In genomic region chr3:110583373-110583935, GRCh38 we compare ENCODE assay signal across 25 cellular contexts.
DNase-seq lines count a peak whose midpoint lies in the region; FAIRE-seq and TF ChIP-seq lines count a peak whose summit lies in the region.
"Had no signal": no experiment of that assay in that cellular context is flagged by ENCODE, and none has a peak within 500 bp of the region (broad histone marks: within the 10 kb centered on the region; RNA-seq: fewer than 3 reads in every experiment).

No MANE protein-coding gene starts in this region.

- no peak for TF ChIP-seq CTCF in Calu3 (IDR thresholded peaks at IDR 0.05; ENCODE audit: unreplicated experiment)
- TF ChIP-seq CTCF in HFFc6 (IDR thresholded peaks at IDR 0.05) = no peak
- TF ChIP-seq CTCF in bronchial epithelial cell (IDR thresholded peaks at IDR 0.05; ENCODE audit: insufficient read depth, low read length, severe bottlenecking) = no peak
- TF ChIP-seq CTCF in coronary artery (IDR thresholded peaks at IDR 0.05) = no peak
- TF ChIP-seq CTCF in right atrium auricular region (IDR thresholded peaks at IDR 0.05) = no peak

- H3K4me1 Mint-ChIP-seq in Calu3 (ENCODE audit: low read depth, unreplicated experiment) (peaks cover 45% of the 10 kb centered on the region), HFFc6 (ENCODE audit: low read depth) (peaks cover 53% of the 10 kb centered on the region)
- H3K4me1 Mint-ChIP-seq: activated CD4-positive, alpha-beta T cell treated with anti-CD3 and anti-CD28 coated beads, Interleukin-2, amount 10 ng/mL, durations not matched to agents 7 days and 5 days; natural killer cell had no signal

- H3K4me3 ChIP-seq in bronchial epithelial cell (ENCODE audit: low read depth, low read length) (no peak overlapping the region), coronary artery (no peak overlapping the region), right atrium auricular region (no peak overlapping the region)
- H3K4me3 ChIP-seq: hepatocyte, skin epidermis, tibial nerve had no signal

- intact Hi-C loops in Calu3 (cut with micrococcal nuclease; ENCODE audit: unreplicated experiment) = loop anchor here (1.0 to 10.0 kb wide), 3 partner anchors 84 to 486 kb away; no protein-coding TSS in a partner anchor

- H3K9me3 Mint-ChIP-seq in Calu3 (ENCODE audit: low read depth, unreplicated experiment) (no peaks in the 10 kb centered on the region), HFFc6 (no peaks in the 10 kb centered on the region)
- H3K9me3 Mint-ChIP-seq: activated CD4-positive, alpha-beta T cell treated with anti-CD3 and anti-CD28 coated beads, Interleukin-2, amount 10 ng/mL, durations not matched to agents 7 days and 5 days; activated naive CD8-positive, alpha-beta T cell treated with anti-CD3 and anti-CD28 coated beads for 36 hours; activated T-helper 17 cell treated with anti-CD3 and anti-CD28 coated beads, Interleukin-2, amount 50 U/mL, for 72 hours had no signal

- TF ChIP-seq POLR2A in GM12891 (IDR thresholded peaks at IDR 0.05; ENCODE audit: low read depth, low read length) = no peak

- FAIRE-seq in bronchial epithelial cell (lab: Jason Lieb, UNC) (no peak), GM12891 (lab: Jason Lieb, UNC) (no peak)
- FAIRE-seq: kidney had no signal

- H3K4me3 Mint-ChIP-seq in Calu3 (ENCODE audit: low read depth, unreplicated experiment) (no peak overlapping the region), HFFc6 (no peak overlapping the region)
- H3K4me3 Mint-ChIP-seq: activated CD4-positive, alpha-beta T cell treated with anti-CD3 and anti-CD28 coated beads, Interleukin-2, amount 10 ng/mL, durations not matched to agents 7 days and 5 days; activated naive CD8-positive, alpha-beta T cell treated with anti-CD3 and anti-CD28 coated beads for 36 hours; activated T-helper 17 cell treated with anti-CD3 and anti-CD28 coated beads, Interleukin-2, amount 50 U/mL, for 72 hours; natural killer cell; T-helper 17 cell had no signal

- H3K27ac Mint-ChIP-seq in Calu3 (ENCODE audit: unreplicated experiment) (peak overlapping the region; percentile 30), HFFc6 (peak overlapping the region; percentile 68; the same call in 1 of the 2 replicates)
- H3K27ac Mint-ChIP-seq: activated CD4-positive, alpha-beta T cell treated with anti-CD3 and anti-CD28 coated beads, Interleukin-2, amount 10 ng/mL, durations not matched to agents 7 days and 5 days; activated naive CD8-positive, alpha-beta T cell treated with anti-CD3 and anti-CD28 coated beads for 36 hours; activated T-helper 17 cell treated with anti-CD3 and anti-CD28 coated beads, Interleukin-2, amount 50 U/mL, for 72 hours; natural killer cell; T-helper 17 cell had no signal

- CTCF ChIA-PET in Calu3 (lab: Charles Lee) = interaction anchor here (1.0 to 1.2 kb wide), 2 partner anchors 190 to 487 kb away, joined by 3 read pairs; no protein-coding TSS in a partner anchor

- H3K9me3 ChIP-seq in right atrium auricular region = no peaks in the 10 kb centered on the region
- H3K9me3 ChIP-seq: tibial nerve had no signal

- H3K36me3 ChIP-seq in bronchial epithelial cell (ENCODE audit: control insufficient read depth, insufficient read depth, low read length) (no peaks in the 10 kb centered on the region), right atrium auricular region (no peaks in the 10 kb centered on the region)
- H3K36me3 ChIP-seq: tibial nerve had no signal

- H3K4me1 ChIP-seq in right atrium auricular region = no peaks in the 10 kb centered on the region
- H3K4me1 ChIP-seq: parathyroid adenoma, tibial nerve had no signal

- H3K27me3 ChIP-seq in bronchial epithelial cell (ENCODE audit: control insufficient read depth, insufficient read depth, low read length) = no peaks in the 10 kb centered on the region
- no peaks in the 10 kb centered on the region for H3K27me3 ChIP-seq in right atrium auricular region
- H3K27me3 ChIP-seq: hepatocyte, tibial nerve had no signal

- H3K27ac ChIP-seq in coronary artery (no peak overlapping the region), right atrium auricular region (no peak overlapping the region)
- H3K27ac ChIP-seq: C4-2B, hepatocyte, parathyroid adenoma, skin epidermis, tibial nerve had no signal

- BruUV-seq in Calu3 (replicated peaks; lab: Mats Ljungman, UMichigan) = no TSS peak

- peak; percentile 13 for DNase-seq in Calu3
- peak; percentile 45 for DNase-seq in HFFc6
- peak; percentile 64 for DNase-seq in bronchial epithelial cell (ENCODE audit: low read depth)
- DNase-seq in kidney glomerular epithelial cell (lab: John Stamatoyannopoulos, UW) = peak; percentile 14
- DNase-seq in GM12891 (ENCODE audit: insufficient read length, low spot score) = no peak
- no peak for DNase-seq in coronary artery (ENCODE audit: low spot score)
- DNase-seq in right atrium auricular region (ENCODE audit: low spot score) = no peak
- no peak for DNase-seq in stimulated activated CD8-positive, alpha-beta memory T cell treated with anti-CD3 and anti-CD28 coated beads, Interleukin-4, amount 100 ng/mL, for 48 hours
- DNase-seq: activated CD4-positive, alpha-beta T cell treated with anti-CD3 and anti-CD28 coated beads, Interleukin-2, amount 10 ng/mL, durations not matched to agents 7 days and 5 days; activated naive CD8-positive, alpha-beta T cell treated with anti-CD3 and anti-CD28 coated beads for 36 hours; DMS 273 treated with DMSO at 0.1 percent for 48 hours; GF-D8; kidney; natural killer cell; NCI-H1930; NCI-H2227 treated with DMSO at 0.1 percent for 48 hours; stimulated activated CD4-positive, alpha-beta T cell treated with anti-CD3 and anti-CD28 coated beads, Interleukin-2, amount 100 ng/mL, for 24 hours; stimulated activated naive CD8-positive, alpha-beta T cell treated with anti-CD3 and anti-CD28 coated beads, Interleukin-15, Interleukin-2, amounts not matched to agents 100 U/mL and 50 U/mL, for 24 hours; T-helper 17 cell had no signal

- H3K27me3 Mint-ChIP-seq in Calu3 (ENCODE audit: unreplicated experiment) = no peaks in the 10 kb centered on the region
- no peaks in the 10 kb centered on the region for H3K27me3 Mint-ChIP-seq in HFFc6 (ENCODE audit: insufficient read depth)
- H3K27me3 Mint-ChIP-seq: activated naive CD8-positive, alpha-beta T cell treated with anti-CD3 and anti-CD28 coated beads for 36 hours; T-helper 17 cell had no signal

- no peaks in the 10 kb centered on the region for H3K36me3 Mint-ChIP-seq in Calu3 (ENCODE audit: insufficient read depth, unreplicated experiment)
- no peaks in the 10 kb centered on the region for H3K36me3 Mint-ChIP-seq in HFFc6 (ENCODE audit: low read depth)
- H3K36me3 Mint-ChIP-seq: activated naive CD8-positive, alpha-beta T cell treated with anti-CD3 and anti-CD28 coated beads for 36 hours; natural killer cell had no signal

TF ChIP-seq in GM12891, 5 proteins besides CTCF, POLR2A, EP300 and RAD21:
- TF ChIP-seq TAF1 (IDR thresholded peaks at IDR 0.05; ENCODE audit: low read depth, low read length) = no peak
- no peak for TF ChIP-seq POLR2AphosphoS5 (IDR thresholded peaks at IDR 0.05; ENCODE audit: low read depth, low read length)
- TF ChIP-seq POU2F2 (IDR thresholded peaks at IDR 0.05; ENCODE audit: low read depth, low read length) = no peak
- no peak for TF ChIP-seq PAX5 (IDR thresholded peaks at IDR 0.05; ENCODE audit: insufficient read depth, low read length, severe bottlenecking)
- no peak for TF ChIP-seq SPI1 (IDR thresholded peaks at IDR 0.05; ENCODE audit: low read depth, low read length)

Comparison
In these comparisons a context has a peak if more than half of its experiments do, and no peak if none do; other contexts are left out.
1. DNase-seq: peak in Calu3 (single experiment), HFFc6 (single experiment), bronchial epithelial cell (single experiment) and kidney glomerular epithelial cell (single experiment); none in GM12891 (single experiment), coronary artery (single experiment), right atrium auricular region (single experiment) and stimulated activated CD8-positive, alpha-beta memory T cell treated with anti-CD3 and anti-CD28 coated beads, Interleukin-4, amount 100 ng/mL, for 48 hours (single experiment).